Comparison of ENCODE assay signal across 8 cellular contexts in the genomic region with DNA sequence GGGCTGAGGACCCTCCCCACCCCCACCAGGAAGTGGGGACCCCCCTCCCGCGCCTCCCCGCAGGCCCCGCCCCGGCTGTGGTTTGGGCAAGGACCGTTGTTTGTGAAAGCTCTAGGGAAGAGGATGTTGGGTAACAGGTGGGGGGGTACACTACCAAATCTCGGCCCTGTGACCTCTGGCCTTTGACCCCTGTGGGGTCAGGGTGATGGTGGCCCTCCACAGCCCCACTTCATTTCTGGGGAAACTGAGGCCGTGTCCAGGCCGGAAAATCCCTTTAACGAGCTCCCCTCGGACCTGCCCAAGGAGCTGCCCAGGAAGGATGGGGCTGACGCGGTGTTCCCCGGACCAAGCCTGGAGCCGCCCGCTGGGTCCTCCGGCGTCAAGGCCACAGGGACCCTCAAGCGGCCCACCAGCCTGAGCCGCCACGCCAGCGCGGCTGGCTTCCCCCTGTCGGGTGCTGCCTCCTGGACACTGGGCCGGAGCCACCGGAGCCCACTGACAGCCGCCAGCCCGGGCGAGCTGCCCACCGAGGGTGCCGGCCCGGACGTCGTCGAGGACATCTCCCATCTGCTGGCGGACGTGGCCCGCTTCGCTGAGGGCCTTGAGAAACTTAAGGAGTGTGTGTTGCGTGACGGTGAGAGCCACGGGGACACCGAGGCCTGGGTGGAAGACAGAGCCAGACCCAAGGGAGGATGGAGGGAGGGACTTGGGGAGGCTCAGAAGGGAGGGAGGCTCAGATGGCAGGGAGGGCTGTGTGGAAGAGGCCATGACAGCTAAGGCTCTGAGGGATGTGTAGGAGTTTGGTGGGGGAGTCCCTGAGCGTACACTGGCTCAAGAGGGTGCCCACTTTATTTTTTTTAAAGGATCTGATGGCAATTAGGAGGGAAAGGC. TPM values are rescaled to one million over a fixed set of nuclear protein-coding genes. Genes with fewer than 3 reads are reported as not detected.
DNase-seq lines count a peak whose midpoint lies in the region; ATAC-seq and TF ChIP-seq lines count a peak whose summit lies in the region.

No MANE protein-coding gene starts in this region.

- H3K27ac Mint-ChIP-seq in immature natural killer cell: peak overlapping the region; percentile 95 to 98 (median 96)
- no peak overlapping the region for H3K27ac Mint-ChIP-seq in type B pancreatic cell

- H3K36me3 Mint-ChIP-seq in immature natural killer cell (peaks cover 7 to 17% (median 12%) of the 10 kb centered on the region in 3 donors), type B pancreatic cell (no peaks in the 10 kb centered on the region)

- ATAC-seq in GM19351 (IDR thresholded peaks at IDR 0.05; ENCODE audit: unreplicated experiment) (no peak), HG03095 (IDR thresholded peaks at IDR 0.05; ENCODE audit: unreplicated experiment) (no peak)

- no peaks in the 10 kb centered on the region for H3K9me3 Mint-ChIP-seq in immature natural killer cell
- H3K9me3 Mint-ChIP-seq in type B pancreatic cell: no peaks in the 10 kb centered on the region

- peaks cover 48 to 50% of the 10 kb centered on the region in 2 donors for H3K4me1 Mint-ChIP-seq in immature natural killer cell
- peaks cover 5% of the 10 kb centered on the region for H3K4me1 Mint-ChIP-seq in type B pancreatic cell (ENCODE audit: unreplicated experiment)

- H3K27me3 Mint-ChIP-seq in immature natural killer cell (ENCODE audit: low read depth in 3 of 3) (peaks cover 13 to 32% (median 15%) of the 10 kb centered on the region in 3 donors), type B pancreatic cell (peaks cover 62% of the 10 kb centered on the region)

- DNase-seq in activated CD8-positive, alpha-beta memory T cell treated with anti-CD3 and anti-CD28 coated beads for 24 hours: peak; percentile 86
- no peak for DNase-seq in activated CD8-positive, alpha-beta memory T cell treated with anti-CD3 and anti-CD28 coated beads, Interleukin-2, amount 50 U/mL, for 48 hours
- DNase-seq in activated T-cell treated with anti-CD3 and anti-CD28 coated beads, Interleukin-2, amount 50 U/mL, for 48 hours: peak; percentile 74 to 77
- peak; percentile 64 to 74 (median 73) for DNase-seq in immature natural killer cell
- no peak for DNase-seq in type B pancreatic cell (ENCODE audit: extremely low spot score, unreplicated experiment)
- no peak for DNase-seq in cerebellar cortex (ENCODE audit: low spot score)

- H3K4me3 Mint-ChIP-seq in immature natural killer cell: peak overlapping the region; percentile 90 to 98 (median 95)
- peak overlapping the region; percentile 59 for H3K4me3 Mint-ChIP-seq in type B pancreatic cell

- no peak for TF ChIP-seq CTCF in type B pancreatic cell (conservative IDR thresholded peaks at IDR 0.05)

RNA-seq across cellular contexts. Expression of a gene that starts 1.4 kb away (rescaled TPM):
- polyA plus RNA-seq in immature natural killer cell: 100 to 1,000 TPM; 164 to 417 (median 169) TPM
- 2.6 and 4.5 TPM in 2 replicates for total RNA-seq in type B pancreatic cell (ENCODE audit: low replicate concordance)

RNA-seq across cellular contexts. Expression of a gene that starts 26.8 kb away (rescaled TPM):
- polyA plus RNA-seq in immature natural killer cell: 100 to 1,000 TPM; 182 to 288 (median 237) TPM
- 171 and 181 TPM in 2 replicates for total RNA-seq in type B pancreatic cell (ENCODE audit: low replicate concordance)

RNA-seq across cellular contexts. Expression of a gene that starts 28.4 kb away (rescaled TPM):
- 10 to 100 TPM in 1 of 3 donors, 1 to 10 TPM in 2; 4.5 to 13.3 (median 5.2) TPM for polyA plus RNA-seq in immature natural killer cell
- 23.9 and 26.1 TPM in 2 replicates for total RNA-seq in type B pancreatic cell (ENCODE audit: low replicate concordance)

RNA-seq across cellular contexts. Expression of a gene that starts 35.4 kb away (rescaled TPM):
- 100 to 1,000 TPM; 225 to 320 (median 280) TPM for polyA plus RNA-seq in immature natural killer cell
- total RNA-seq in type B pancreatic cell (ENCODE audit: low replicate concordance): 174 and 204 TPM in 2 replicates

RNA-seq across cellular contexts. Expression of a gene that starts 41.9 kb away (rescaled TPM):
- 100 to 1,000 TPM; 227 to 382 (median 255) TPM for polyA plus RNA-seq in immature natural killer cell
- total RNA-seq in type B pancreatic cell (ENCODE audit: low replicate concordance): 276 and 279 TPM in 2 replicates

Comparison
In these comparisons a context has a peak if more than half of its experiments do, and no peak if none do; other contexts are left out.
1. DNase-seq: peak in activated CD8-positive, alpha-beta memory T cell treated with anti-CD3 and anti-CD28 coated beads for 24 hours (single experiment), activated T-cell treated with anti-CD3 and anti-CD28 coated beads, Interleukin-2, amount 50 U/mL, for 48 hours (2 of 2) and immature natural killer cell (3 of 3); none in activated CD8-positive, alpha-beta memory T cell treated with anti-CD3 and anti-CD28 coated beads, Interleukin-2, amount 50 U/mL, for 48 hours (single experiment), type B pancreatic cell (single experiment) and cerebellar cortex (single experiment).